Comparison of ENCODE assay signal across 13 cellular contexts in the genomic region with DNA sequence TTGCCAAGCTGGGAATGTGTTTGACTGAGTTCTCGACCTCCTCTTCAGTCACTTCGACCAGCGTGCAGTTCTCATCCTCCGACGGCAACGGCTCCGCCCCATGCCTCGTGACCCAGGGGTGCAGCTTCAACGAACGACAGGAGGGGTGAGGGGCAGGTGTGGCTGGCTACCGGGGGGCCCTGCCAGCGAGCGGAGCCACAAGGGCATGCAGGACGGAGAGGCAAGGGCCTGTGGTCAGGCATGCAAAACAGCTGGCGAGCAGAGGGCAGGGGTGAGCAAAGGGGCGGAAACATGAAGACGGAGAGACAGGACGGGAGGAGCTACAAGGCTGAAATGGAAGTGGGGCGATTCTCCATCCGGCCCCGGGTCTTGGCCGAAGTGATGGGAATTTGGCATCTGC. TPM values are rescaled to one million over a fixed set of nuclear protein-coding genes. Genes with fewer than 3 reads are reported as not detected.
DNase-seq lines count a peak whose midpoint lies in the region; ATAC-seq and TF ChIP-seq lines count a peak whose summit lies in the region.
"Had no signal": no experiment of that assay in that cellular context is flagged by ENCODE, and none has a peak within 500 bp of the region (broad histone marks: within the 10 kb centered on the region; RNA-seq: fewer than 3 reads in every experiment).

No MANE protein-coding gene starts in this region.

- H3K9me2 ChIP-seq in SK-N-SH = no peaks in the 10 kb centered on the region

- no peak for TF ChIP-seq RAD21 in SK-N-SH (IDR thresholded peaks at IDR 0.05; ENCODE audit: low read length)

- no peak overlapping the region for H3K4me2 ChIP-seq in SK-N-SH

- no peaks in the 10 kb centered on the region for H3K4me1 ChIP-seq in endodermal cell (ENCODE audit: control insufficient read depth, insufficient read depth, low read length)
- H3K4me1 ChIP-seq in SK-N-SH (ENCODE audit: control insufficient read depth in 1 of 2, insufficient read depth in 2 of 2, low read depth in 1 of 2, low read length in 1 of 2) = no peaks in the 10 kb centered on the region

- POLR2A ChIA-PET in SK-N-SH (lab: Yijun Ruan, JAX) = no interaction called here

- H3K79me2 ChIP-seq in SK-N-SH (ENCODE audit: insufficient read depth) = no peaks in the 10 kb centered on the region

- H3K27me3 ChIP-seq in endodermal cell (ENCODE audit: control insufficient read depth, insufficient read depth, low read length, poor library complexity, severe bottlenecking) (no peaks in the 10 kb centered on the region), SK-N-SH (ENCODE audit: insufficient read depth) (no peaks in the 10 kb centered on the region)

- H3K9ac ChIP-seq in endodermal cell (ENCODE audit: extremely low read depth, low read length, poor library complexity, severe bottlenecking) = no peak overlapping the region
- H3K9ac ChIP-seq in SK-N-SH = no peak overlapping the region

- peaks cover 77% of the 10 kb centered on the region for H3K36me3 Mint-ChIP-seq in endodermal cell (ENCODE audit: low read depth)

- WGBS in endodermal cell (ENCODE audit: insufficient coverage in 1 of 2, insufficient read length in 1 of 2), 2 experiments = 94% methylated on average over 7 to 22 of the region's 22 CpGs
- WGBS in SK-N-SH (ENCODE audit: low lambda C conversion rate) = 96% methylated on average over 20 of the region's 22 CpGs

- TF ChIP-seq CTCF in endodermal cell (conservative IDR thresholded peaks at IDR 0.05) = no peak
- no peak for TF ChIP-seq CTCF in SK-N-SH (IDR thresholded peaks at IDR 0.05)

- no peak overlapping the region for H2AFZ ChIP-seq in SK-N-SH (ENCODE audit: low read depth)

- no peaks in the 10 kb centered on the region for H3F3A ChIP-seq in SK-N-SH (replicated peaks; ENCODE audit: insufficient read depth)

- no peaks in the 10 kb centered on the region for H4K20me1 ChIP-seq in SK-N-SH (ENCODE audit: insufficient read depth)

- H3K36me3 ChIP-seq in endodermal cell (ENCODE audit: control insufficient read depth, insufficient read depth, low read length) = peaks cover 69% of the 10 kb centered on the region
- peaks cover 0 to 29% of the 10 kb centered on the region in 2 experiments for H3K36me3 ChIP-seq in SK-N-SH (replicated peaks in 1 of 2; ENCODE audit: control insufficient read depth in 1 of 2, insufficient read depth in 2 of 2, low read length in 1 of 2)

- H3K27ac ChIP-seq in endodermal cell (ENCODE audit: low read depth, low read length) = no peak overlapping the region
- H3K27ac ChIP-seq in SK-N-SH (ENCODE audit: low read depth in 2 of 2, low read length in 1 of 2) = no peak overlapping the region

- H3K4me1 Mint-ChIP-seq in endodermal cell = no peaks in the 10 kb centered on the region
- H3K4me1 Mint-ChIP-seq: activated naive CD8-positive, alpha-beta T cell treated with anti-CD3 and anti-CD28 coated beads, Interleukin-2, amount 10 ng/mL, durations not matched to agents 7 days and 5 days had no signal

- no peaks in the 10 kb centered on the region for H3K27me3 Mint-ChIP-seq in endodermal cell (ENCODE audit: insufficient read depth)
- H3K27me3 Mint-ChIP-seq: activated CD8-positive, alpha-beta T cell treated with anti-CD3 and anti-CD28 coated beads for 36 hours; activated naive CD8-positive, alpha-beta T cell treated with anti-CD3 and anti-CD28 coated beads, Interleukin-2, amount 10 ng/mL, durations not matched to agents 7 days and 5 days had no signal

- H3K4me3 ChIP-seq in endodermal cell (ENCODE audit: low read length) = no peak overlapping the region
- no peak overlapping the region for H3K4me3 ChIP-seq in SK-N-SH (ENCODE audit: low read depth in 2 of 2, low read length in 1 of 2)

- H3K9me3 Mint-ChIP-seq in endodermal cell = no peaks in the 10 kb centered on the region
- H3K9me3 Mint-ChIP-seq: activated CD8-positive, alpha-beta T cell treated with anti-CD3 and anti-CD28 coated beads for 36 hours; activated naive CD8-positive, alpha-beta T cell treated with anti-CD3 and anti-CD28 coated beads, Interleukin-2, amount 10 ng/mL, durations not matched to agents 7 days and 5 days had no signal

- peak; percentile 85 for ATAC-seq in GM18517 (IDR thresholded peaks at IDR 0.05; ENCODE audit: unreplicated experiment)
- ATAC-seq in GM21367 (IDR thresholded peaks at IDR 0.05; ENCODE audit: unreplicated experiment) = peak; percentile 69
- peak; percentile 63 for ATAC-seq in HG03039 (IDR thresholded peaks at IDR 0.05; ENCODE audit: unreplicated experiment)
- ATAC-seq: activated CD8-positive, alpha-beta T cell treated with anti-CD3 and anti-CD28 coated beads for 36 hours had no signal

- DNase-seq in endodermal cell (no peak), MV-4-11 (lab: John Stamatoyannopoulos, UW) (no peak), NCI-H128 (lab: John Stamatoyannopoulos, UW; ENCODE audit: unreplicated experiment) (no peak), SK-N-SH (no peak), NCI-H2029 treated with DMSO at 0.1 percent for 48 hours (lab: John Stamatoyannopoulos, UW) (no peak)
- DNase-seq: activated CD8-positive, alpha-beta T cell treated with anti-CD3 and anti-CD28 coated beads for 36 hours; activated naive CD8-positive, alpha-beta T cell treated with anti-CD3 and anti-CD28 coated beads, Interleukin-2, amount 10 ng/mL, durations not matched to agents 7 days and 5 days; C1 segment of cervical spinal cord; foreskin melanocyte; stimulated activated naive CD4-positive, alpha-beta T cell treated with Interleukin-2 at 50 U/mL for 16 hours had no signal

- peak overlapping the region; percentile 21 for H3K27ac Mint-ChIP-seq in endodermal cell
- H3K27ac Mint-ChIP-seq: activated CD8-positive, alpha-beta T cell treated with anti-CD3 and anti-CD28 coated beads for 36 hours; activated naive CD8-positive, alpha-beta T cell treated with anti-CD3 and anti-CD28 coated beads, Interleukin-2, amount 10 ng/mL, durations not matched to agents 7 days and 5 days had no signal

- no peaks in the 10 kb centered on the region for H3K9me3 ChIP-seq in endodermal cell (ENCODE audit: control insufficient read depth, low read length)
- no peaks in the 10 kb centered on the region for H3K9me3 ChIP-seq in SK-N-SH

- H3K4me3 Mint-ChIP-seq in endodermal cell = no peak overlapping the region
- H3K4me3 Mint-ChIP-seq: activated CD8-positive, alpha-beta T cell treated with anti-CD3 and anti-CD28 coated beads for 36 hours; activated naive CD8-positive, alpha-beta T cell treated with anti-CD3 and anti-CD28 coated beads, Interleukin-2, amount 10 ng/mL, durations not matched to agents 7 days and 5 days had no signal

- no peak for TF ChIP-seq EP300 in SK-N-SH (IDR thresholded peaks at IDR 0.05; ENCODE audit: borderline replicate concordance in 1 of 2, low read depth in 1 of 2, low read length in 1 of 2)

- CTCF ChIA-PET in SK-N-SH (lab: Yijun Ruan, JAX) = interaction anchor here (1.3 to 1.6 kb wide), 5 partner anchors 10 to 189 kb away, joined by 3 to 4 read pairs (median 3); no protein-coding TSS in a partner anchor

TF ChIP-seq in SK-N-SH, 30 proteins besides CTCF, POLR2A, EP300 and RAD21:
- TF ChIP-seq MEF2A (IDR thresholded peaks at IDR 0.05; ENCODE audit: borderline replicate concordance, low read depth) (no peak), SMC3 (IDR thresholded peaks at IDR 0.05; ENCODE audit: low read depth, low read length) (no peak), TAF1 (IDR thresholded peaks at IDR 0.05; ENCODE audit: borderline replicate concordance, low read depth, low read length) (no peak), RFX5 (IDR thresholded peaks at IDR 0.05; ENCODE audit: low read length) (no peak), EZH2phosphoT487 (IDR thresholded peaks at IDR 0.05; ENCODE audit: borderline replicate concordance, low read depth) (no peak), GATA2 (CRISPR knock-in tag; IDR thresholded peaks at IDR 0.05) (no peak), FOXM1 (IDR thresholded peaks at IDR 0.05; ENCODE audit: low read depth) (no peak), FOSL2 (IDR thresholded peaks at IDR 0.05; ENCODE audit: borderline replicate concordance, low read depth) (no peak), JUND (IDR thresholded peaks at IDR 0.05) (no peak)
- TF ChIP-seq, protein P1, sequence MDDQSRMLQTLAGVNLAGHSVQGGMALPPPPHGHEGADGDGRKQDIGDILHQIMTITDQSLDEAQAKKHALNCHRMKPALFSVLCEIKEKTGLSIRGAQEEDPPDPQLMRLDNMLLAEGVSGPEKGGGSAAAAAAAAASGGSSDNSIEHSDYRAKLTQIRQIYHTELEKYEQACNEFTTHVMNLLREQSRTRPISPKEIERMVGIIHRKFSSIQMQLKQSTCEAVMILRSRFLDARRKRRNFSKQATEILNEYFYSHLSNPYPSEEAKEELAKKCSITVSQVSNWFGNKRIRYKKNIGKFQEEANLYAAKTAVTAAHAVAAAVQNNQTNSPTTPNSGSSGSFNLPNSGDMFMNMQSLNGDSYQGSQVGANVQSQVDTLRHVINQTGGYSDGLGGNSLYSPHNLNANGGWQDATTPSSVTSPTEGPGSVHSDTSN (IDR thresholded peaks at IDR 0.05) = no peak

RNA-seq across cellular contexts. Expression of a gene that starts 38.7 kb away (rescaled TPM):
- 10 to 100 TPM; 11.5 to 21.1 TPM for total RNA-seq in endodermal cell
- polyA plus RNA-seq in endodermal cell (2013, experiment 1 of 2) = 14.6 TPM
- 13.8 TPM for polyA plus RNA-seq in endodermal cell (2013, experiment 2 of 2)
- polyA plus RNA-seq in SK-N-SH (2012; rRNA removed) = 24.2 and 32.2 TPM in 2 replicates
- 13.4 and 22.6 TPM in 2 replicates for polyA plus RNA-seq in SK-N-SH (2012; cell fraction: cytosol; rRNA removed)
- 17.6 and 24.1 TPM in 2 replicates for polyA plus RNA-seq in SK-N-SH (2012; cell fraction: nucleus; rRNA removed)

RNA-seq across cellular contexts. Expression of a gene that starts 47.9 kb away (rescaled TPM):
- total RNA-seq in endodermal cell = 100 to 1,000 TPM in 1 of 2 donors, 10 to 100 TPM in 1; 95.8 to 113 TPM
- polyA plus RNA-seq in endodermal cell (2013, experiment 1 of 2) = 30.7 TPM
- polyA plus RNA-seq in endodermal cell (2013, experiment 2 of 2) = 29.4 TPM
- 23.6 and 24.5 TPM in 2 replicates for polyA plus RNA-seq in SK-N-SH (2012; rRNA removed)
- polyA plus RNA-seq in SK-N-SH (2012; cell fraction: cytosol; rRNA removed) = 13.3 and 17.8 TPM in 2 replicates
- polyA plus RNA-seq in SK-N-SH (2012; cell fraction: nucleus; rRNA removed) = 39.4 and 39.9 TPM in 2 replicates
